21 cellular contexts compared by ENCODE assay signal in the genomic region with DNA sequence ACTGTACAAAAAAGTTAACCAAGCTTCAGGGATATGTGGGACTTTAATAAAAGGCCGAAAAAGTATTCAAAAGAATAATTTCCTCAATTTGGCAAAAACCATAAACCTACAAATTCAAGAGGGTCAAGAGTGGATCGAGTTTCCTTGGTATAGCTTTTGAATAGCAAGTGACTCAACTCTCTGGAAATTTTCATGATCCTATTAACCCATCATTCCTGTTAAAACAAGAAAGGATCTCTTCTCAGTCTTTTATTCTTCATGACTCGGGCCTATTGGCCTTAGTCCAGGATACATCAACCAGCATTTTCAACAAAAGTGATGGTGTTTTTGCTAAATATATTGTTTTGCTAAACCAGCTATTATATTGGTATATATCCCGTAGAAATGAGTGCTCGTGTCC.
"Had no signal": no experiment of that assay in that cellular context is flagged by ENCODE, and none has a peak within 500 bp of the region (broad histone marks: within the 10 kb centered on the region; RNA-seq: fewer than 3 reads in every experiment).

No MANE protein-coding gene starts in this region.

- H3K27ac Mint-ChIP-seq: activated CD8-positive, alpha-beta T cell treated with anti-CD3 and anti-CD28 coated beads for 36 hours; activated naive CD4-positive, alpha-beta T cell treated with anti-CD3 and anti-CD28 coated beads, Interleukin-2, amount 50 U/mL, for 72 hours; naive thymus-derived CD4-positive, alpha-beta T cell had no signal

- H3K36me3 ChIP-seq: esophagus muscularis mucosa, lower lobe of right lung, uterus had no signal

- H3K27me3 Mint-ChIP-seq: activated CD8-positive, alpha-beta T cell treated with anti-CD3 and anti-CD28 coated beads for 36 hours; naive thymus-derived CD4-positive, alpha-beta T cell had no signal

- H3K9me3 ChIP-seq: body of pancreas, esophagus muscularis mucosa, lower lobe of right lung, tibial nerve, uterus had no signal

- H3K27me3 ChIP-seq: body of pancreas, esophagus muscularis mucosa, foreskin keratinocyte, tibial nerve, uterus had no signal

- H3K4me3 Mint-ChIP-seq: activated CD8-positive, alpha-beta T cell treated with anti-CD3 and anti-CD28 coated beads for 36 hours; activated T-cell treated with anti-CD3 and anti-CD28 coated beads, Interleukin-2, amount 50 U/mL, for 4 hours; immature natural killer cell; naive thymus-derived CD4-positive, alpha-beta T cell had no signal

- DNase-seq: activated CD4-positive, alpha-beta T cell treated with anti-CD3 and anti-CD28 coated beads for 4 hours; activated CD8-positive, alpha-beta T cell treated with anti-CD3 and anti-CD28 coated beads for 36 hours; activated effector memory CD4-positive, alpha-beta T cell treated with anti-CD3 and anti-CD28 coated beads, Interleukin-2, amount 50 U/mL, for 16 hours; activated T-cell treated with anti-CD3 and anti-CD28 coated beads, Interleukin-2, amount 50 U/mL, for 4 hours; body of pancreas; central memory CD4-positive, alpha-beta T cell; immature natural killer cell; left cardiac atrium; lower lobe of right lung; naive thymus-derived CD4-positive, alpha-beta T cell; stimulated activated CD4-positive, alpha-beta T cell treated with anti-CD3 and anti-CD28 coated beads, Interleukin-4, amount 100 ng/mL, for 24 hours; stimulated activated naive CD4-positive, alpha-beta T cell; substantia nigra; T-helper 2 cell; uterus had no signal

- H3K9me3 Mint-ChIP-seq: activated CD8-positive, alpha-beta T cell treated with anti-CD3 and anti-CD28 coated beads for 36 hours; activated naive CD4-positive, alpha-beta T cell treated with anti-CD3 and anti-CD28 coated beads, Interleukin-2, amount 50 U/mL, for 72 hours; activated T-cell treated with anti-CD3 and anti-CD28 coated beads, Interleukin-2, amount 50 U/mL, for 4 hours; immature natural killer cell had no signal

- H3K4me1 ChIP-seq: uterus had no signal

- H3K27ac ChIP-seq: body of pancreas, coronary artery, esophagus muscularis mucosa, foreskin keratinocyte, lower lobe of right lung, skin epidermis, tibial nerve, uterus had no signal

- H3K4me3 ChIP-seq: body of pancreas, coronary artery, esophagus muscularis mucosa, lower lobe of right lung, skin epidermis, tibial nerve, uterus had no signal
